In the genomic region with DNA sequence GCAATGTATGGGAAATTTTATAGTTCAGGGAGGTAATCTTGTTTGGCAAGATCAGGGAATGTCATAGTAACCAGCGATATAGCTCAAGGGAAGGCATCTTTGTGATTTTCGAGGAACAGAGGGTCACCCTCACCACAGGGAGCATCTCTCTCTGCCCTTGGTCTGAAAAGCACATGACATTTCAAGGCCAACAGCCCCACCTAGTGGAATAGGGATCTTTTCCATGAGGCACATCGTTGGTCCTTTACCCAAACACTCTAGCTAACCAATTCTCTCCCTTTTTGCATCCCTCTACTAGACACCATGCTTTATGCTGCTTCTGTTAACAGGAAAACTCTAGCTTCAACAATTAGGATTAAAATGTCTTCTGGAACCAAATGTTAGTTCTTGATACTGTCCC, we compare ENCODE assay signal across 10 cellular contexts.
A peak's percentile ranks its signal among the peaks of the same experiment; 100 is the strongest.
DNase-seq lines count a peak whose midpoint lies in the region; ATAC-seq and TF ChIP-seq lines count a peak whose summit lies in the region.
"Had no signal": no experiment of that assay in that cellular context is flagged by ENCODE, and none has a peak within 500 bp of the region (broad histone marks: within the 10 kb centered on the region; RNA-seq: fewer than 3 reads in every experiment).

No MANE protein-coding gene starts in this region.

- H3K27ac ChIP-seq in dorsolateral prefrontal cortex (no peak overlapping the region), gastroesophageal sphincter (no peak overlapping the region)
- H3K27ac ChIP-seq: Peyer's patch had no signal

- peak; percentile 79 for ATAC-seq in HG03103 (IDR thresholded peaks at IDR 0.05; ENCODE audit: low read depth, unreplicated experiment)
- ATAC-seq in gastroesophageal sphincter = no peak

- 49 to 51% methylated on average over 3 of the region's 3 CpGs for WGBS in gastroesophageal sphincter (ENCODE audit: low coverage in 1 of 2), 2 donors

- no peaks in the 10 kb centered on the region for H3K9me3 ChIP-seq in BE2C
- peaks cover 0 to 22% (median 0%) of the 10 kb centered on the region in 3 donors for H3K9me3 ChIP-seq in gastroesophageal sphincter
- H3K9me3 ChIP-seq: Peyer's patch had no signal

- H3K27me3 ChIP-seq in BE2C (no peaks in the 10 kb centered on the region), dorsolateral prefrontal cortex (no peaks in the 10 kb centered on the region), gastroesophageal sphincter (no peaks in the 10 kb centered on the region)
- H3K27me3 ChIP-seq: Peyer's patch had no signal

- TF ChIP-seq POLR2A in gastroesophageal sphincter (IDR thresholded peaks at IDR 0.05) = no peak

- H3K36me3 ChIP-seq in BE2C (no peaks in the 10 kb centered on the region), gastroesophageal sphincter (no peaks in the 10 kb centered on the region)
- H3K36me3 ChIP-seq: Peyer's patch had no signal

- no peak overlapping the region for H3K4me3 ChIP-seq in BE2C (ENCODE audit: low read depth, low read length)
- no peak overlapping the region for H3K4me3 ChIP-seq in dorsolateral prefrontal cortex
- no peak overlapping the region for H3K4me3 ChIP-seq in gastroesophageal sphincter
- H3K4me3 ChIP-seq: Peyer's patch had no signal

- H3K4me1 ChIP-seq in BE2C = no peaks in the 10 kb centered on the region
- no peaks in the 10 kb centered on the region for H3K4me1 ChIP-seq in gastroesophageal sphincter
- H3K4me1 ChIP-seq: Peyer's patch had no signal

- DNase-seq in BE2C (peak; percentile 44), SHP77 (lab: John Stamatoyannopoulos, UW) (peak; percentile 55 to 57), dorsolateral prefrontal cortex (no peak), cortex of kidney (lab: John Stamatoyannopoulos, UW) (no peak)
- DNase-seq in stimulated activated CD4-positive, alpha-beta T cell treated with anti-CD3 and anti-CD28 coated beads, TNF-alpha, amount 100 ng/mL, for 48 hours (ENCODE audit: low read depth in 3 of 3) = peak in 2 of 3 donors; percentile 4 to 8
- DNase-seq: naive B cell had no signal

- TF ChIP-seq CTCF in BE2C (IDR thresholded peaks at IDR 0.05; ENCODE audit: low read depth, low read length) = peak; percentile 50
- peak; percentile 63 for TF ChIP-seq CTCF in GM12873 (IDR thresholded peaks at IDR 0.05; ENCODE audit: insufficient read depth, low read depth, low read length, missing control alignments)
- TF ChIP-seq CTCF in dorsolateral prefrontal cortex (IDR thresholded peaks at IDR 0.05 in 54 of 56, conservative IDR thresholded peaks at IDR 0.05 in 2 of 56; ENCODE audit: low read depth in 1 of 56, partially characterized antibody in 56 of 56) = peak in 29 of 56 donors; percentile 12 to 43 (median 23)
- TF ChIP-seq CTCF in gastroesophageal sphincter (IDR thresholded peaks at IDR 0.05) = no peak

- TF ChIP-seq EP300 in gastroesophageal sphincter (IDR thresholded peaks at IDR 0.05) = no peak

- intact Hi-C loops in dorsolateral prefrontal cortex (cut with DNase I) = no loop called here

Comparison
In these comparisons a context has a peak if more than half of its experiments do, and no peak if none do; other contexts are left out.
1. DNase-seq: peak in BE2C (single experiment), SHP77 (2 of 2) and stimulated activated CD4-positive, alpha-beta T cell treated with anti-CD3 and anti-CD28 coated beads, TNF-alpha, amount 100 ng/mL, for 48 hours (2 of 3); none in dorsolateral prefrontal cortex (0 of 10) and cortex of kidney (single experiment).
2. CTCF ChIP-seq: peak in BE2C (single experiment), GM12873 (single experiment) and dorsolateral prefrontal cortex (29 of 56); none in gastroesophageal sphincter (0 of 4).